Comparison of ENCODE assay signal across 1 cellular context in genomic region chr20:34300809-34301586, GRCh38.
TF ChIP-seq lines count a peak whose summit lies in the region.

No MANE protein-coding gene starts in this region.

TF ChIP-seq in HepG2, 621 proteins besides CTCF, POLR2A, EP300 and RAD21 (continued from another document and continues in another):
- no peak for TF ChIP-seq NFIB (CRISPR knock-in tag; IDR thresholded peaks at IDR 0.05; ENCODE audit: borderline replicate concordance)
- no peak for TF ChIP-seq FOXP1 (IDR thresholded peaks at IDR 0.05)
- TF ChIP-seq FOXP1 (CRISPR knock-in tag; IDR thresholded peaks at IDR 0.05): peak; percentile 88
- TF ChIP-seq, protein P1, sequence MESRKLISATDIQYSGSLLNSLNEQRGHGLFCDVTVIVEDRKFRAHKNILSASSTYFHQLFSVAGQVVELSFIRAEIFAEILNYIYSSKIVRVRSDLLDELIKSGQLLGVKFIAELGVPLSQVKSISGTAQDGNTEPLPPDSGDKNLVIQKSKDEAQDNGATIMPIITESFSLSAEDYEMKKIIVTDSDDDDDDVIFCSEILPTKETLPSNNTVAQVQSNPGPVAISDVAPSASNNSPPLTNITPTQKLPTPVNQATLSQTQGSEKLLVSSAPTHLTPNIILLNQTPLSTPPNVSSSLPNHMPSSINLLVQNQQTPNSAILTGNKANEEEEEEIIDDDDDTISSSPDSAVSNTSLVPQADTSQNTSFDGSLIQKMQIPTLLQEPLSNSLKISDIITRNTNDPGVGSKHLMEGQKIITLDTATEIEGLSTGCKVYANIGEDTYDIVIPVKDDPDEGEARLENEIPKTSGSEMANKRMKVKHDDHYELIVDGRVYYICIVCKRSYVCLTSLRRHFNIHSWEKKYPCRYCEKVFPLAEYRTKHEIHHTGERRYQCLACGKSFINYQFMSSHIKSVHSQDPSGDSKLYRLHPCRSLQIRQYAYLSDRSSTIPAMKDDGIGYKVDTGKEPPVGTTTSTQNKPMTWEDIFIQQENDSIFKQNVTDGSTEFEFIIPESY (CRISPR knock-in tag; IDR thresholded peaks at IDR 0.05): no peak
- no peak for TF ChIP-seq ZNF263 (CRISPR knock-in tag; IDR thresholded peaks at IDR 0.05)
- no peak for TF ChIP-seq KLF11 (CRISPR knock-in tag; IDR thresholded peaks at IDR 0.05)
- peak; percentile 94 for TF ChIP-seq SOX5 (CRISPR knock-in tag; IDR thresholded peaks at IDR 0.05; ENCODE audit: borderline replicate concordance)
- peak; percentile 52; the same call in 1 of the 2 replicates for TF ChIP-seq MEF2D (CRISPR knock-in tag; IDR thresholded peaks at IDR 0.05)
- no peak for TF ChIP-seq CAMTA2 (CRISPR knock-in tag; IDR thresholded peaks at IDR 0.05; ENCODE audit: borderline replicate concordance)
- TF ChIP-seq ZNF501 (CRISPR knock-in tag; IDR thresholded peaks at IDR 0.05): peak; percentile 69
- TF ChIP-seq, protein P2, sequence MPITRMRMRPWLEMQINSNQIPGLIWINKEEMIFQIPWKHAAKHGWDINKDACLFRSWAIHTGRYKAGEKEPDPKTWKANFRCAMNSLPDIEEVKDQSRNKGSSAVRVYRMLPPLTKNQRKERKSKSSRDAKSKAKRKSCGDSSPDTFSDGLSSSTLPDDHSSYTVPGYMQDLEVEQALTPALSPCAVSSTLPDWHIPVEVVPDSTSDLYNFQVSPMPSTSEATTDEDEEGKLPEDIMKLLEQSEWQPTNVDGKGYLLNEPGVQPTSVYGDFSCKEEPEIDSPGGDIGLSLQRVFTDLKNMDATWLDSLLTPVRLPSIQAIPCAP (CRISPR knock-in tag; IDR thresholded peaks at IDR 0.05; ENCODE audit: low read depth): no peak
- TF ChIP-seq ZFP36 (IDR thresholded peaks at IDR 0.05; ENCODE audit: borderline replicate concordance, low read depth, low read length, partially characterized antibody): no peak
- TF ChIP-seq ZNF253 (CRISPR knock-in tag; IDR thresholded peaks at IDR 0.05; ENCODE audit: borderline replicate concordance): no peak; the same call in 1 of the 2 replicates
- peak; percentile 93 for TF ChIP-seq GFI1 (CRISPR knock-in tag; IDR thresholded peaks at IDR 0.05; ENCODE audit: borderline replicate concordance)
- 0 out of 2 replicates have a peak, but pooled peaks have one; percentile 15 for TF ChIP-seq RAD51 (IDR thresholded peaks at IDR 0.05; ENCODE audit: borderline replicate concordance)
- 0 out of 2 replicates have a peak, but pooled peaks have one; percentile 48 for TF ChIP-seq ZBTB20 (CRISPR knock-in tag; IDR thresholded peaks at IDR 0.05; ENCODE audit: borderline replicate concordance, low read depth)
- TF ChIP-seq ZNF292 (CRISPR knock-in tag; IDR thresholded peaks at IDR 0.05; ENCODE audit: borderline replicate concordance, low read depth): peak; percentile 77; the same call in 1 of the 2 replicates
- TF ChIP-seq CBFB (CRISPR knock-in tag; IDR thresholded peaks at IDR 0.05): 0 out of 2 replicates have a peak, but pooled peaks have one; percentile 40
- peak; percentile 25 for TF ChIP-seq U2AF1 (optimal IDR thresholded peaks at IDR 0.05; ENCODE audit: low read depth, low read length)
- no peak; the same call in 1 of the 2 replicates for TF ChIP-seq ZSCAN9 (CRISPR knock-in tag; IDR thresholded peaks at IDR 0.05; ENCODE audit: borderline replicate concordance)
- TF ChIP-seq PAXIP1 (CRISPR knock-in tag; conservative IDR thresholded peaks at IDR 0.05): peak; percentile 61
- TF ChIP-seq ZNF24 (IDR thresholded peaks at IDR 0.05): no peak
- no peak for TF ChIP-seq ZNF18 (CRISPR knock-in tag; IDR thresholded peaks at IDR 0.05; ENCODE audit: insufficient replicate concordance)
- TF ChIP-seq ZNF724P (CRISPR knock-in tag; IDR thresholded peaks at IDR 0.05; ENCODE audit: borderline replicate concordance): no peak
- TF ChIP-seq, protein P3, sequence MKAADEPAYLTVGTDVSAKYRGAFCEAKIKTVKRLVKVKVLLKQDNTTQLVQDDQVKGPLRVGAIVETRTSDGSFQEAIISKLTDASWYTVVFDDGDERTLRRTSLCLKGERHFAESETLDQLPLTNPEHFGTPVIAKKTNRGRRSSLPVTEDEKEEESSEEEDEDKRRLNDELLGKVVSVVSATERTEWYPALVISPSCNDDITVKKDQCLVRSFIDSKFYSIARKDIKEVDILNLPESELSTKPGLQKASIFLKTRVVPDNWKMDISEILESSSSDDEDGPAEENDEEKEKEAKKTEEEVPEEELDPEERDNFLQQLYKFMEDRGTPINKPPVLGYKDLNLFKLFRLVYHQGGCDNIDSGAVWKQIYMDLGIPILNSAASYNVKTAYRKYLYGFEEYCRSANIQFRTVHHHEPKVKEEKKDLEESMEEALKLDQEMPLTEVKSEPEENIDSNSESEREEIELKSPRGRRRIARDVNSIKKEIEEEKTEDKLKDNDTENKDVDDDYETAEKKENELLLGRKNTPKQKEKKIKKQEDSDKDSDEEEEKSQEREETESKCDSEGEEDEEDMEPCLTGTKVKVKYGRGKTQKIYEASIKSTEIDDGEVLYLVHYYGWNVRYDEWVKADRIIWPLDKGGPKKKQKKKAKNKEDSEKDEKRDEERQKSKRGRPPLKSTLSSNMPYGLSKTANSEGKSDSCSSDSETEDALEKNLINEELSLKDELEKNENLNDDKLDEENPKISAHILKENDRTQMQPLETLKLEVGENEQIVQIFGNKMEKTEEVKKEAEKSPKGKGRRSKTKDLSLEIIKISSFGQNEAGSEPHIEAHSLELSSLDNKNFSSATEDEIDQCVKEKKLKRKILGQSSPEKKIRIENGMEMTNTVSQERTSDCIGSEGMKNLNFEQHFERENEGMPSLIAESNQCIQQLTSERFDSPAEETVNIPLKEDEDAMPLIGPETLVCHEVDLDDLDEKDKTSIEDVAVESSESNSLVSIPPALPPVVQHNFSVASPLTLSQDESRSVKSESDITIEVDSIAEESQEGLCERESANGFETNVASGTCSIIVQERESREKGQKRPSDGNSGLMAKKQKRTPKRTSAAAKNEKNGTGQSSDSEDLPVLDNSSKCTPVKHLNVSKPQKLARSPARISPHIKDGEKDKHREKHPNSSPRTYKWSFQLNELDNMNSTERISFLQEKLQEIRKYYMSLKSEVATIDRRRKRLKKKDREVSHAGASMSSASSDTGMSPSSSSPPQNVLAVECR (CRISPR knock-in tag; IDR thresholded peaks at IDR 0.05; ENCODE audit: borderline replicate concordance): peak; percentile 69
- peak; percentile 83 for TF ChIP-seq GATAD2A (CRISPR knock-in tag; IDR thresholded peaks at IDR 0.05)
- TF ChIP-seq, protein P4, sequence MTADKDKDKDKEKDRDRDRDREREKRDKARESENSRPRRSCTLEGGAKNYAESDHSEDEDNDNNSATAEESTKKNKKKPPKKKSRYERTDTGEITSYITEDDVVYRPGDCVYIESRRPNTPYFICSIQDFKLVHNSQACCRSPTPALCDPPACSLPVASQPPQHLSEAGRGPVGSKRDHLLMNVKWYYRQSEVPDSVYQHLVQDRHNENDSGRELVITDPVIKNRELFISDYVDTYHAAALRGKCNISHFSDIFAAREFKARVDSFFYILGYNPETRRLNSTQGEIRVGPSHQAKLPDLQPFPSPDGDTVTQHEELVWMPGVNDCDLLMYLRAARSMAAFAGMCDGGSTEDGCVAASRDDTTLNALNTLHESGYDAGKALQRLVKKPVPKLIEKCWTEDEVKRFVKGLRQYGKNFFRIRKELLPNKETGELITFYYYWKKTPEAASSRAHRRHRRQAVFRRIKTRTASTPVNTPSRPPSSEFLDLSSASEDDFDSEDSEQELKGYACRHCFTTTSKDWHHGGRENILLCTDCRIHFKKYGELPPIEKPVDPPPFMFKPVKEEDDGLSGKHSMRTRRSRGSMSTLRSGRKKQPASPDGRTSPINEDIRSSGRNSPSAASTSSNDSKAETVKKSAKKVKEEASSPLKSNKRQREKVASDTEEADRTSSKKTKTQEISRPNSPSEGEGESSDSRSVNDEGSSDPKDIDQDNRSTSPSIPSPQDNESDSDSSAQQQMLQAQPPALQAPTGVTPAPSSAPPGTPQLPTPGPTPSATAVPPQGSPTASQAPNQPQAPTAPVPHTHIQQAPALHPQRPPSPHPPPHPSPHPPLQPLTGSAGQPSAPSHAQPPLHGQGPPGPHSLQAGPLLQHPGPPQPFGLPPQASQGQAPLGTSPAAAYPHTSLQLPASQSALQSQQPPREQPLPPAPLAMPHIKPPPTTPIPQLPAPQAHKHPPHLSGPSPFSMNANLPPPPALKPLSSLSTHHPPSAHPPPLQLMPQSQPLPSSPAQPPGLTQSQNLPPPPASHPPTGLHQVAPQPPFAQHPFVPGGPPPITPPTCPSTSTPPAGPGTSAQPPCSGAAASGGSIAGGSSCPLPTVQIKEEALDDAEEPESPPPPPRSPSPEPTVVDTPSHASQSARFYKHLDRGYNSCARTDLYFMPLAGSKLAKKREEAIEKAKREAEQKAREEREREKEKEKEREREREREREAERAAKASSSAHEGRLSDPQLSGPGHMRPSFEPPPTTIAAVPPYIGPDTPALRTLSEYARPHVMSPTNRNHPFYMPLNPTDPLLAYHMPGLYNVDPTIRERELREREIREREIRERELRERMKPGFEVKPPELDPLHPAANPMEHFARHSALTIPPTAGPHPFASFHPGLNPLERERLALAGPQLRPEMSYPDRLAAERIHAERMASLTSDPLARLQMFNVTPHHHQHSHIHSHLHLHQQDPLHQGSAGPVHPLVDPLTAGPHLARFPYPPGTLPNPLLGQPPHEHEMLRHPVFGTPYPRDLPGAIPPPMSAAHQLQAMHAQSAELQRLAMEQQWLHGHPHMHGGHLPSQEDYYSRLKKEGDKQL (CRISPR knock-in tag; IDR thresholded peaks at IDR 0.05; ENCODE audit: low read depth): no peak
- TF ChIP-seq ONECUT2 (CRISPR knock-in tag; IDR thresholded peaks at IDR 0.05): 0 out of 2 replicates have a peak, but pooled peaks have one; percentile 4
- peak; percentile 83 for TF ChIP-seq RXRB (CRISPR knock-in tag; IDR thresholded peaks at IDR 0.05; ENCODE audit: borderline replicate concordance)
- TF ChIP-seq NR2F2 (IDR thresholded peaks at IDR 0.05; ENCODE audit: borderline replicate concordance, low read depth): peak; percentile 92
- TF ChIP-seq HNF4G (IDR thresholded peaks at IDR 0.05; ENCODE audit: borderline replicate concordance, low read depth, low read length): 0 out of 2 replicates have a peak, but pooled peaks have one; percentile 42
- no peak for TF ChIP-seq HNF4G (CRISPR knock-in tag; IDR thresholded peaks at IDR 0.05; ENCODE audit: borderline replicate concordance, low read depth)
- peak; percentile 26; the same call in 1 of the 2 replicates for TF ChIP-seq FOXK1 (CRISPR knock-in tag; IDR thresholded peaks at IDR 0.05; ENCODE audit: borderline replicate concordance, low read depth)
- no peak for TF ChIP-seq HNRNPLL (IDR thresholded peaks at IDR 0.05; ENCODE audit: low read depth, low read length, poor library complexity, severe bottlenecking)
- TF ChIP-seq ZSCAN25 (CRISPR knock-in tag; IDR thresholded peaks at IDR 0.05): peak; percentile 45; the same call in 1 of the 2 replicates
- 0 out of 2 replicates have a peak, but pooled peaks have one; percentile 42 for TF ChIP-seq ZNF430 (CRISPR knock-in tag; IDR thresholded peaks at IDR 0.05)
- peak; percentile 63; the same call in 1 of the 2 replicates for TF ChIP-seq ZNF605 (CRISPR knock-in tag; IDR thresholded peaks at IDR 0.05)
- TF ChIP-seq HOXD1 (CRISPR knock-in tag; IDR thresholded peaks at IDR 0.05): 0 out of 2 replicates have a peak, but pooled peaks have one; percentile 14
- TF ChIP-seq, protein P5, sequence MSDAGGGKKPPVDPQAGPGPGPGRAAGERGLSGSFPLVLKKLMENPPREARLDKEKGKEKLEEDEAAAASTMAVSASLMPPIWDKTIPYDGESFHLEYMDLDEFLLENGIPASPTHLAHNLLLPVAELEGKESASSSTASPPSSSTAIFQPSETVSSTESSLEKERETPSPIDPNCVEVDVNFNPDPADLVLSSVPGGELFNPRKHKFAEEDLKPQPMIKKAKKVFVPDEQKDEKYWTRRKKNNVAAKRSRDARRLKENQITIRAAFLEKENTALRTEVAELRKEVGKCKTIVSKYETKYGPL (CRISPR knock-in tag; IDR thresholded peaks at IDR 0.05): no peak
- 0 out of 2 replicates have a peak, but pooled peaks have one; percentile 2 for TF ChIP-seq NFYB (CRISPR knock-in tag; IDR thresholded peaks at IDR 0.05)
- peak; percentile 37 to 76; a peak in 1 of 4 replicates for TF ChIP-seq NR2F1 (CRISPR knock-in tag; IDR thresholded peaks at IDR 0.05)
- TF ChIP-seq GMEB2 (CRISPR knock-in tag; IDR thresholded peaks at IDR 0.05; ENCODE audit: low read depth): no peak
